Comparison of ENCODE assay signal across 7 cellular contexts in genomic region chr14:90419200-90419599, GRCh38. TPM values are rescaled to one million over a fixed set of nuclear protein-coding genes. Genes with fewer than 3 reads are reported as not detected.
DNase-seq lines count a peak whose midpoint lies in the region; ATAC-seq, FAIRE-seq and TF ChIP-seq lines count a peak whose summit lies in the region.

No MANE protein-coding gene starts in this region.

- H3K4me3 Mint-ChIP-seq in astrocyte (ENCODE audit: unreplicated experiment), result no peak overlapping the region

- H3K9me3 ChIP-seq in astrocyte (ENCODE audit: insufficient read depth, low read depth, low read length) (no peaks in the 10 kb centered on the region), hepatocyte (ENCODE audit: low read depth) (no peaks in the 10 kb centered on the region), tibial artery (no peaks in the 10 kb centered on the region)

- H3K4me3 ChIP-seq in astrocyte (ENCODE audit: insufficient read depth, low read depth, low read length) (no peak overlapping the region), hepatocyte (no peak overlapping the region), tibial artery (no peak overlapping the region)

- H3K36me3 ChIP-seq in astrocyte (ENCODE audit: insufficient read depth, low read length) (no peaks in the 10 kb centered on the region), hepatocyte (replicated peaks; ENCODE audit: insufficient read depth, low read depth) (no peaks in the 10 kb centered on the region), tibial artery (no peaks in the 10 kb centered on the region)

- peak; percentile 89 for FAIRE-seq in HTR-8/SVneo (lab: Jason Lieb, UNC)
- FAIRE-seq in astrocyte (lab: Jason Lieb, UNC), result peak; percentile 94

- no peaks in the 10 kb centered on the region for H3K9me2 ChIP-seq in hepatocyte (replicated peaks; ENCODE audit: insufficient read depth)

- no peak for ATAC-seq in HG02938 (IDR thresholded peaks at IDR 0.05; ENCODE audit: unreplicated experiment)

- H3K79me2 ChIP-seq in astrocyte (ENCODE audit: insufficient read depth, low read length) (no peaks in the 10 kb centered on the region), hepatocyte (no peaks in the 10 kb centered on the region)

- intact Hi-C loops in tibial artery (cut with DNase I; ENCODE audit: low total_unique reads), result no loop called here

- H3K27me3 Mint-ChIP-seq in astrocyte (ENCODE audit: low read depth, unreplicated experiment), result peaks cover under 1% of the 10 kb centered on the region

- H3K27me3 ChIP-seq in astrocyte (ENCODE audit: insufficient read depth, low read length) (no peaks in the 10 kb centered on the region), hepatocyte (no peaks in the 10 kb centered on the region), tibial artery (no peaks in the 10 kb centered on the region)

- no peaks in the 10 kb centered on the region for H4K20me1 ChIP-seq in astrocyte (ENCODE audit: insufficient read depth, low read length)
- H4K20me1 ChIP-seq in hepatocyte (ENCODE audit: insufficient read depth, poor library complexity, severe bottlenecking), result no peaks in the 10 kb centered on the region

- TF ChIP-seq CTCF in astrocyte (IDR thresholded peaks at IDR 0.05; ENCODE audit: insufficient read depth, low read depth, low read length) (no peak), hepatocyte (IDR thresholded peaks at IDR 0.05; ENCODE audit: poor library complexity) (no peak), tibial artery (IDR thresholded peaks at IDR 0.05) (no peak)

- H3K4me1 Mint-ChIP-seq in astrocyte (ENCODE audit: low read depth, unreplicated experiment), result peaks cover 3% of the 10 kb centered on the region

- H3K4me2 ChIP-seq in astrocyte (ENCODE audit: low read length) (peak overlapping the region; percentile 28), hepatocyte (no peak overlapping the region)

- H3K27ac Mint-ChIP-seq in astrocyte (ENCODE audit: unreplicated experiment), result no peak overlapping the region

- H3K36me3 Mint-ChIP-seq in astrocyte (ENCODE audit: low read depth, unreplicated experiment), result no peaks in the 10 kb centered on the region

- H2AFZ ChIP-seq in astrocyte (ENCODE audit: low read depth, low read length), result no peak overlapping the region
- no peak overlapping the region for H2AFZ ChIP-seq in hepatocyte

- H3K9ac ChIP-seq in astrocyte (ENCODE audit: low read length), result no peak overlapping the region

- H3K4me1 ChIP-seq in astrocyte (ENCODE audit: insufficient read depth, low read length) (peaks cover 12% of the 10 kb centered on the region), hepatocyte (ENCODE audit: insufficient read depth) (no peaks in the 10 kb centered on the region), tibial artery (peaks cover 0 to 14% (median 9%) of the 10 kb centered on the region in 4 donors)

- H3K9me3 Mint-ChIP-seq in astrocyte (ENCODE audit: unreplicated experiment), result no peaks in the 10 kb centered on the region

- DNase-seq in HTR-8/SVneo (ENCODE audit: insufficient read length, low spot score) (peak; percentile 79), astrocyte (ENCODE audit: low read depth) (peak; percentile 97), hepatocyte (ENCODE audit: low spot score) (peak; percentile 78), tibial artery (peak; percentile 79 to 92)
- no peak for DNase-seq in activated naive CD4-positive, alpha-beta T cell treated with Interleukin-2 at 50 U/mL for 16 hours
- no peak for DNase-seq in stimulated activated CD4-positive, alpha-beta T cell treated with anti-CD3 and anti-CD28 coated beads, Interleukin-12 subunit alpha, Interleukin-12 subunit beta, amount 100 ng/mL, for 4 hours

- WGBS in hepatocyte (ENCODE audit: low lambda C conversion rate, missing lambda C conversion rate), result 78% methylated on average over 12 of the region's 12 CpGs

- H3K27ac ChIP-seq in astrocyte (ENCODE audit: low read depth, low read length) (peak overlapping the region; percentile 19), hepatocyte (no peak overlapping the region), tibial artery (peak overlapping the region; percentile 38 to 57)

RNA-seq across cellular contexts. Expression of gene CALM1, which starts 22.4 kb away (rescaled TPM):
- total RNA-seq in astrocyte (302 and 347 TPM in 2 replicates), hepatocyte (341 and 405 TPM in 2 replicates)
- 859 and 862 TPM in 2 replicates for polyA plus RNA-seq in hepatocyte

Comparison
In these comparisons a context has a peak if more than half of its experiments do, and no peak if none do; other contexts are left out.
1. DNase-seq: peak in HTR-8/SVneo (single experiment), astrocyte (single experiment), hepatocyte (single experiment) and tibial artery (2 of 2); none in activated naive CD4-positive, alpha-beta T cell treated with Interleukin-2 at 50 U/mL for 16 hours (single experiment) and stimulated activated CD4-positive, alpha-beta T cell treated with anti-CD3 and anti-CD28 coated beads, Interleukin-12 subunit alpha, Interleukin-12 subunit beta, amount 100 ng/mL, for 4 hours (single experiment).